Comparison of ENCODE assay signal across 1 cellular context in genomic region chr12:124453419-124454351, GRCh38.
TF ChIP-seq lines count a peak whose summit lies in the region.

No MANE protein-coding gene starts in this region.

TF ChIP-seq in HCT116, 20 proteins besides CTCF, POLR2A, EP300 and RAD21 (continued from another document):
- TF ChIP-seq REST (IDR thresholded peaks at IDR 0.05; ENCODE audit: low read depth), result no peak
- TF ChIP-seq FOSL1 (IDR thresholded peaks at IDR 0.05; ENCODE audit: low read depth), result peak; percentile 88
- no peak; the same call in 1 of the 2 replicates for TF ChIP-seq SIN3A (IDR thresholded peaks at IDR 0.05; ENCODE audit: low read depth)
- TF ChIP-seq POLR2AphosphoS5 (IDR thresholded peaks at IDR 0.05; ENCODE audit: low read depth, low read length), result peak; percentile 76
- peak; percentile 75 for TF ChIP-seq MAX (IDR thresholded peaks at IDR 0.05)
- peak; percentile 95 for TF ChIP-seq SP1 (IDR thresholded peaks at IDR 0.05; ENCODE audit: low read depth)
- TF ChIP-seq CBX3 (IDR thresholded peaks at IDR 0.05; ENCODE audit: low read depth), result no peak; the same call in 1 of the 2 replicates
- TF ChIP-seq ZFX (IDR thresholded peaks at IDR 0.05), result no peak
- peak; percentile 59 for TF ChIP-seq ZBTB33 (IDR thresholded peaks at IDR 0.05; ENCODE audit: extremely low read depth, insufficient replicate concordance, low read length)
- TF ChIP-seq JUND (IDR thresholded peaks at IDR 0.05), result peak; percentile 91
- no peak for TF ChIP-seq EZH2phosphoT487 (IDR thresholded peaks at IDR 0.05; ENCODE audit: borderline replicate concordance)
- no peak for TF ChIP-seq SRF (IDR thresholded peaks at IDR 0.05; ENCODE audit: low read depth)
- TF ChIP-seq ATF3 (IDR thresholded peaks at IDR 0.05), result no peak
- TF ChIP-seq TCF7L2 (IDR thresholded peaks at IDR 0.05; ENCODE audit: borderline replicate concordance, extremely low read depth, insufficient read depth, insufficient read length), result peak; percentile 54
- no peak for TF ChIP-seq YY1 (IDR thresholded peaks at IDR 0.05; ENCODE audit: extremely low read depth, insufficient replicate concordance, low read depth, low read length)
- TF ChIP-seq EGR1 (IDR thresholded peaks at IDR 0.05; ENCODE audit: low read depth), result no peak; the same call in 1 of the 2 replicates
